In the genomic region with DNA sequence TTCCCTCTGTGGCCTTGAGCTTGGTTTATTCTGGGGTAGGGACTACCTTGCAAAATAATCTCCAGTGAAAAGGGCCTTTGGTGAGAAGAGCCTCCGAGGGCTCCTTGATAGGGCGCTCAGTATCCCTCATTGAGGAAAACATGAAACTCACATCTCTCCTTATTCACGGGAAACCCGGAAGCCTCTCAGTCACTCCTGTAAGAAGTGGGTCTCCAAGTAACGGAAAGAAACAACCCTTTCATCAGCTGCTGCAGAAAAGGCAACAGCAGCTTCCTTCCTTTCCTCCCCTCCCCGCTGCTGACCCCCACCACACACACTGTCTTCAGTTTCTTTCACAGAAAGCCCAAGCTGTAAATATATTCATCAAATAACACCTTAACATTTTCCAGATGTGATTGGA, we compare ENCODE assay signal across 10 cellular contexts.
A peak's percentile ranks its signal among the peaks of the same experiment; 100 is the strongest.
DNase-seq lines count a peak whose midpoint lies in the region; ATAC-seq, FAIRE-seq and TF ChIP-seq lines count a peak whose summit lies in the region.
"Had no signal": no experiment of that assay in that cellular context is flagged by ENCODE, and none has a peak within 500 bp of the region (broad histone marks: within the 10 kb centered on the region; RNA-seq: fewer than 3 reads in every experiment).

No MANE protein-coding gene starts in this region.

- peaks cover 76% of the 10 kb centered on the region for H3K4me1 Mint-ChIP-seq in nephron

- peaks cover under 1% of the 10 kb centered on the region for H3K36me3 Mint-ChIP-seq in nephron (ENCODE audit: low read depth)

- no peak overlapping the region for H2AFZ ChIP-seq in Loucy (ENCODE audit: low read length)

- peaks cover 15% of the 10 kb centered on the region for H4K20me1 ChIP-seq in Loucy (ENCODE audit: insufficient read depth, low read length, poor library complexity, severe bottlenecking)

- CTCF ChIA-PET in AG04450 (lab: Charles Lee) = interaction anchor here (2.6 kb wide), 1 partner anchor 26 kb away, joined by 9 read pairs; no protein-coding TSS in a partner anchor

- no peak for TF ChIP-seq CTCF in AG04450 (IDR thresholded peaks at IDR 0.05; ENCODE audit: low read depth, low read length)
- TF ChIP-seq CTCF in Loucy (conservative IDR thresholded peaks at IDR 0.05; ENCODE audit: low read length) = no peak
- no peak for TF ChIP-seq CTCF in coronary artery (IDR thresholded peaks at IDR 0.05)
- no peak for TF ChIP-seq CTCF in nephron (IDR thresholded peaks at IDR 0.05; ENCODE audit: unreplicated experiment in 3 of 3)

- H3F3A ChIP-seq in Loucy (ENCODE audit: low read depth) = 0 out of 2 replicates have a peak, but pooled peaks cover 5% of the 10 kb centered on the region

- H3K9me3 ChIP-seq in AG04450 (ENCODE audit: control insufficient read depth, insufficient read depth, low read length) (no peaks in the 10 kb centered on the region), Loucy (ENCODE audit: insufficient read depth, low read depth, low read length) (no peaks in the 10 kb centered on the region)

- no peaks in the 10 kb centered on the region for H3K27me3 Mint-ChIP-seq in nephron (ENCODE audit: low read depth)

- no peak for TF ChIP-seq POLR2A in H54 (IDR thresholded peaks at IDR 0.05; ENCODE audit: low read depth, low read length)

- H3K4me2 ChIP-seq in Loucy (ENCODE audit: low read depth, low read length, poor library complexity, severe bottlenecking) = peak overlapping the region; percentile 86

- DNase-seq in AG04450 (ENCODE audit: low read depth, low spot score) = no peak
- peak; percentile 68 for DNase-seq in coronary artery (ENCODE audit: low spot score)
- no peak for DNase-seq in AG20443 (ENCODE audit: low spot score)
- no peak for DNase-seq in H54 (ENCODE audit: insufficient read length, low spot score)
- DNase-seq in NCI-H2081 (lab: John Stamatoyannopoulos, UW) = no peak
- DNase-seq: DMS153; stimulated activated CD4-positive, alpha-beta T cell treated with anti-CD3 and anti-CD28 coated beads, Interleukin-4, amount 100 ng/mL, for 4 hours had no signal

- FAIRE-seq in H54 (lab: Jason Lieb, UNC) = no peak

- H3K27ac ChIP-seq in AG04450 (ENCODE audit: low read depth, low read length) (peak overlapping the region; percentile 88), coronary artery (peak overlapping the region; percentile 90 to 95)

- POLR2A ChIA-PET in AG04450 (lab: Yijun Ruan, JAX) = no interaction called here

- H3K4me1 ChIP-seq in Loucy (ENCODE audit: insufficient read depth, low read length, poor library complexity, severe bottlenecking) = peaks cover 85% of the 10 kb centered on the region

- peak overlapping the region; percentile 62 for H3K9ac ChIP-seq in Loucy (ENCODE audit: low read depth, low read length, poor library complexity, severe bottlenecking)

- H3K27ac Mint-ChIP-seq in nephron = peak overlapping the region; percentile 98 to 99 (median 98)

- H3K9me3 Mint-ChIP-seq in nephron = no peaks in the 10 kb centered on the region

- no peak for ATAC-seq in GM18858 (IDR thresholded peaks at IDR 0.05; ENCODE audit: unreplicated experiment)

- H3K79me2 ChIP-seq in Loucy (ENCODE audit: insufficient read depth, low read length) = peaks cover 96% of the 10 kb centered on the region

- H3K36me3 ChIP-seq in Loucy (ENCODE audit: insufficient read depth, low read length) = peaks cover 1% of the 10 kb centered on the region; the same call in 1 of the 2 replicates

- H3K9me2 ChIP-seq in Loucy (replicated peaks; ENCODE audit: low read depth, low read length) = no peaks in the 10 kb centered on the region

- H3K27me3 ChIP-seq in AG04450 (ENCODE audit: control insufficient read depth, insufficient read depth, low read length) (no peaks in the 10 kb centered on the region), Loucy (ENCODE audit: insufficient read depth, low read length, poor library complexity, severe bottlenecking) (no peaks in the 10 kb centered on the region)

- peak overlapping the region; percentile 78 to 86 (median 82) for H3K4me3 Mint-ChIP-seq in nephron

- H3K4me3 ChIP-seq in AG04450 (ENCODE audit: low read depth, low read length) = peak overlapping the region; percentile 20; the same call in 1 of the 2 replicates
- H3K4me3 ChIP-seq in Loucy (ENCODE audit: low read length, poor library complexity, severe bottlenecking) = peak overlapping the region; percentile 70
- H3K4me3 ChIP-seq in coronary artery = peak overlapping the region; percentile 65

Comparison
In these comparisons a context has a peak if more than half of its experiments do, and no peak if none do; other contexts are left out.
1. H3K4me3 ChIP-seq: peak in every context shown above with its lines; median percentile 70 in Loucy; 65 in coronary artery; 20 in AG04450.